ENCODE assay signal across 24 cellular contexts in genomic region chr13:26813626-26814348, GRCh38. TPM values are rescaled to one million over a fixed set of nuclear protein-coding genes. Genes with fewer than 3 reads are reported as not detected.
"Had no signal": no experiment of that assay in that cellular context is flagged by ENCODE, and none has a peak within 500 bp of the region (broad histone marks: within the 10 kb centered on the region; RNA-seq: fewer than 3 reads in every experiment).

No MANE protein-coding gene starts in this region.

- H3K4me1 Mint-ChIP-seq: activated CD4-positive, alpha-beta memory T cell treated with anti-CD3 and anti-CD28 coated beads, Interleukin-2, amount 10 ng/mL, durations not matched to agents 7 days and 5 days; activated CD4-positive, alpha-beta T cell treated with anti-CD3 and anti-CD28 coated beads for 36 hours; activated CD8-positive, alpha-beta memory T cell treated with anti-CD3 and anti-CD28 coated beads, Interleukin-2, amount 10 ng/mL, durations not matched to agents 7 days and 5 days; memory B cell; naive thymus-derived CD8-positive, alpha-beta T cell; stimulated activated effector memory CD8-positive, alpha-beta T cell treated with anti-CD3 and anti-CD28 coated beads, Interleukin-12 subunit alpha, Interleukin-12 subunit beta, amount 100 ng/mL, for 72 hours had no signal

- H3K9me3 ChIP-seq: gastrocnemius medialis, heart right ventricle, pancreas, right lobe of liver, stomach had no signal

- H3K36me3 ChIP-seq: cardiac muscle cell, gastrocnemius medialis, heart right ventricle, pancreas, right lobe of liver, stomach had no signal

- H3K4me3 ChIP-seq: cardiac muscle cell, gastrocnemius medialis, heart right ventricle, pancreas, right lobe of liver, smooth muscle cell, stomach had no signal

- H3K4me3 Mint-ChIP-seq: activated CD4-positive, alpha-beta memory T cell treated with anti-CD3 and anti-CD28 coated beads, Interleukin-2, amount 10 ng/mL, durations not matched to agents 7 days and 5 days; activated CD4-positive, alpha-beta T cell treated with anti-CD3 and anti-CD28 coated beads for 36 hours; activated CD8-positive, alpha-beta memory T cell treated with anti-CD3 and anti-CD28 coated beads, Interleukin-2, amount 10 ng/mL, durations not matched to agents 7 days and 5 days; activated naive CD8-positive, alpha-beta T cell; endodermal cell; memory B cell; naive thymus-derived CD8-positive, alpha-beta T cell; stimulated activated effector memory CD8-positive, alpha-beta T cell treated with anti-CD3 and anti-CD28 coated beads, Interleukin-12 subunit alpha, Interleukin-12 subunit beta, amount 100 ng/mL, for 72 hours; T-helper 17 cell; type B pancreatic cell; WTC11 had no signal

- H3K27me3 ChIP-seq: cardiac muscle cell, gastrocnemius medialis, pancreas, right lobe of liver had no signal

- H3K36me3 Mint-ChIP-seq: activated CD8-positive, alpha-beta memory T cell treated with anti-CD3 and anti-CD28 coated beads, Interleukin-2, amount 10 ng/mL, durations not matched to agents 7 days and 5 days; activated naive CD8-positive, alpha-beta T cell; memory B cell; naive thymus-derived CD8-positive, alpha-beta T cell; stimulated activated effector memory CD8-positive, alpha-beta T cell treated with anti-CD3 and anti-CD28 coated beads, Interleukin-12 subunit alpha, Interleukin-12 subunit beta, amount 100 ng/mL, for 72 hours; type B pancreatic cell; WTC11 had no signal

- H3K9me3 Mint-ChIP-seq: activated CD4-positive, alpha-beta memory T cell treated with anti-CD3 and anti-CD28 coated beads, Interleukin-2, amount 10 ng/mL, durations not matched to agents 7 days and 5 days; endodermal cell; memory B cell; stimulated activated effector memory CD8-positive, alpha-beta T cell treated with anti-CD3 and anti-CD28 coated beads, Interleukin-12 subunit alpha, Interleukin-12 subunit beta, amount 100 ng/mL, for 72 hours; type B pancreatic cell; WTC11 had no signal

- H3K27ac ChIP-seq: cardiac muscle cell, gastrocnemius medialis, heart right ventricle, pancreas, right lobe of liver, stomach had no signal

- DNase-seq: activated CD4-positive, alpha-beta memory T cell treated with anti-CD3 and anti-CD28 coated beads, Interleukin-2, amount 10 ng/mL, durations not matched to agents 7 days and 5 days; activated CD4-positive, alpha-beta T cell treated with anti-CD3 and anti-CD28 coated beads for 36 hours; activated CD8-positive, alpha-beta memory T cell treated with anti-CD3 and anti-CD28 coated beads, Interleukin-2, amount 10 ng/mL, durations not matched to agents 7 days and 5 days; endodermal cell; erythroblast; gastrocnemius medialis; heart right ventricle; kidney glomerular epithelial cell; left ventricle myocardium superior; naive thymus-derived CD8-positive, alpha-beta T cell; pancreas; right lobe of liver; stimulated activated CD4-positive, alpha-beta T cell treated with anti-CD3 and anti-CD28 coated beads, Interleukin-4, amount 100 ng/mL, for 24 hours; stomach; T-helper 17 cell had no signal

- H3K4me1 ChIP-seq: gastrocnemius medialis, pancreas, right lobe of liver, stomach had no signal

- ATAC-seq: activated CD4-positive, alpha-beta T cell treated with anti-CD3 and anti-CD28 coated beads for 36 hours; activated CD8-positive, alpha-beta memory T cell treated with anti-CD3 and anti-CD28 coated beads, Interleukin-2, amount 10 ng/mL, durations not matched to agents 7 days and 5 days; gastrocnemius medialis; heart right ventricle; left ventricle myocardium superior; naive thymus-derived CD8-positive, alpha-beta T cell; pancreas; right lobe of liver; stimulated activated effector memory CD8-positive, alpha-beta T cell treated with anti-CD3 and anti-CD28 coated beads, Interleukin-12 subunit alpha, Interleukin-12 subunit beta, amount 100 ng/mL, for 72 hours; T-helper 17 cell; WTC11 had no signal

- H3K27ac Mint-ChIP-seq: activated CD4-positive, alpha-beta memory T cell treated with anti-CD3 and anti-CD28 coated beads, Interleukin-2, amount 10 ng/mL, durations not matched to agents 7 days and 5 days; activated CD4-positive, alpha-beta T cell treated with anti-CD3 and anti-CD28 coated beads for 36 hours; activated CD8-positive, alpha-beta memory T cell treated with anti-CD3 and anti-CD28 coated beads, Interleukin-2, amount 10 ng/mL, durations not matched to agents 7 days and 5 days; activated naive CD8-positive, alpha-beta T cell; endodermal cell; memory B cell; naive thymus-derived CD8-positive, alpha-beta T cell; stimulated activated effector memory CD8-positive, alpha-beta T cell treated with anti-CD3 and anti-CD28 coated beads, Interleukin-12 subunit alpha, Interleukin-12 subunit beta, amount 100 ng/mL, for 72 hours; T-helper 17 cell; type B pancreatic cell; WTC11 had no signal

RNA-seq across cellular contexts. Expression of gene GPR12, which starts 53.2 kb away (rescaled TPM):
- total RNA-seq: activated CD4-positive, alpha-beta memory T cell treated with anti-CD3 and anti-CD28 coated beads, Interleukin-2, amount 10 ng/mL, durations not matched to agents 7 days and 5 days; activated CD4-positive, alpha-beta T cell treated with anti-CD3 and anti-CD28 coated beads for 36 hours; activated CD8-positive, alpha-beta memory T cell treated with anti-CD3 and anti-CD28 coated beads, Interleukin-2, amount 10 ng/mL, durations not matched to agents 7 days and 5 days; cardiac muscle cell; endodermal cell; gastrocnemius medialis; mucosa of gallbladder; pancreas; pulmonary artery endothelial cell; right lobe of liver; smooth muscle cell; T-helper 17 cell had no signal
- polyA plus RNA-seq: cardiac muscle cell; naive thymus-derived CD8-positive, alpha-beta T cell; smooth muscle cell had no signal
